Comparison of ENCODE assay signal across 19 cellular contexts in genomic region chr6:14726816-14727493, GRCh38.
DNase-seq lines count a peak whose midpoint lies in the region; ATAC-seq and TF ChIP-seq lines count a peak whose summit lies in the region.
"Had no signal": no experiment of that assay in that cellular context is flagged by ENCODE, and none has a peak within 500 bp of the region (broad histone marks: within the 10 kb centered on the region; RNA-seq: fewer than 3 reads in every experiment).

No MANE protein-coding gene starts in this region.

- peaks cover 0 to 10% (median 0%) of the 10 kb centered on the region in 9 donors for H3K9me3 Mint-ChIP-seq in naive thymus-derived CD8-positive, alpha-beta T cell
- H3K9me3 Mint-ChIP-seq: immature natural killer cell had no signal

- no peaks in the 10 kb centered on the region for H3K4me1 ChIP-seq in HEK293 (ENCODE audit: control insufficient read depth, insufficient read depth, low read length)
- peaks cover 0 to 6% (median 0%) of the 10 kb centered on the region in 3 donors for H3K4me1 ChIP-seq in gastroesophageal sphincter
- H3K4me1 ChIP-seq: ascending aorta, BE2C had no signal

- no peak for TF ChIP-seq EP300 in gastroesophageal sphincter (IDR thresholded peaks at IDR 0.05)

- WGBS in gastroesophageal sphincter (ENCODE audit: low coverage in 1 of 2), 2 donors, result 90 to 93% methylated on average over 3 to 7 of the region's 7 CpGs

- no peak overlapping the region for H3K4me3 Mint-ChIP-seq in naive thymus-derived CD8-positive, alpha-beta T cell
- H3K4me3 Mint-ChIP-seq: immature natural killer cell, nephron progenitor cell had no signal

- no peak overlapping the region for H3K27ac ChIP-seq in HEK293 (ENCODE audit: extremely low read depth, low read depth, low read length)
- H3K27ac ChIP-seq in gastroesophageal sphincter, result no peak overlapping the region
- H3K27ac ChIP-seq: ascending aorta had no signal

- H3K36me3 ChIP-seq in HEK293 (ENCODE audit: control insufficient read depth in 2 of 2, insufficient read depth in 1 of 2, low read length in 2 of 2), result no peaks in the 10 kb centered on the region
- H3K36me3 ChIP-seq in gastroesophageal sphincter, result no peaks in the 10 kb centered on the region
- H3K36me3 ChIP-seq: ascending aorta, BE2C had no signal

- no peak overlapping the region for H3K4me3 ChIP-seq in AG10803 (ENCODE audit: low read length)
- no peak overlapping the region for H3K4me3 ChIP-seq in HEK293 (ENCODE audit: low read depth, low read length)
- H3K4me3 ChIP-seq in gastroesophageal sphincter, result no peak overlapping the region
- H3K4me3 ChIP-seq: ascending aorta had no signal

- no peak for TF ChIP-seq POLR2A in gastroesophageal sphincter (IDR thresholded peaks at IDR 0.05)

- CTCF ChIA-PET in HEK293 (lab: Yijun Ruan, JAX), result no interaction called here

- H3K27ac Mint-ChIP-seq in naive thymus-derived CD8-positive, alpha-beta T cell, result peak overlapping the region in 1 of 10 donors; percentile 21
- H3K27ac Mint-ChIP-seq: nephron progenitor cell had no signal

- TF ChIP-seq CTCF in AG10803 (conservative IDR thresholded peaks at IDR 0.05; ENCODE audit: low read length) (no peak), HEK293 (tag by site-specific recombination; IDR thresholded peaks at IDR 0.05) (no peak), gastroesophageal sphincter (IDR thresholded peaks at IDR 0.05) (no peak)

- H3K27me3 Mint-ChIP-seq in naive thymus-derived CD8-positive, alpha-beta T cell, result no peaks in the 10 kb centered on the region

- H3K36me3 Mint-ChIP-seq in naive thymus-derived CD8-positive, alpha-beta T cell, result peaks cover 0 to 1% (median 0%) of the 10 kb centered on the region in 3 donors

- no peaks in the 10 kb centered on the region for H3K9me3 ChIP-seq in HEK293 (ENCODE audit: control insufficient read depth, insufficient read depth, low read depth, low read length)
- H3K9me3 ChIP-seq in gastroesophageal sphincter, result no peaks in the 10 kb centered on the region
- H3K9me3 ChIP-seq: ascending aorta, BE2C had no signal

- H3K27me3 ChIP-seq in gastroesophageal sphincter, result no peaks in the 10 kb centered on the region
- H3K27me3 ChIP-seq: ascending aorta, BE2C had no signal

- POLR2A ChIA-PET in HEK293 (lab: Yijun Ruan, JAX), result no interaction called here
- POLR2A ChIA-PET in naive thymus-derived CD8-positive, alpha-beta T cell (lab: Charles Lee), result interaction anchor here (0.5 to 0.6 kb wide), 2 partner anchors 442 to 918 kb away, joined by 3 to 4 read pairs; no protein-coding TSS in a partner anchor

- H3K4me1 Mint-ChIP-seq in naive thymus-derived CD8-positive, alpha-beta T cell, result peaks cover 22 to 71% (median 49%) of the 10 kb centered on the region in 4 donors

- ATAC-seq in gastroesophageal sphincter (peak; percentile 39), HG03460 (IDR thresholded peaks at IDR 0.05; ENCODE audit: unreplicated experiment) (no peak)
- no peak for ATAC-seq in naive thymus-derived CD8-positive, alpha-beta T cell

- DNase-seq in AG10803 (ENCODE audit: low read depth) (peak; percentile 42), SIG-M5 treated with dmso at 0.1 percent for 504 hours (lab: John Stamatoyannopoulos, UW; ENCODE audit: unreplicated experiment) (peak; percentile 88), SHP77 treated with DMSO at 0.1 percent for 48 hours (lab: John Stamatoyannopoulos, UW) (no peak), RPMI8226 (no peak)
- DNase-seq in naive thymus-derived CD8-positive, alpha-beta T cell, result no peak
- DNase-seq: activated CD4-positive, alpha-beta T cell treated with anti-CD3 and anti-CD28 coated beads for 1 hour; activated gamma-delta T cell; BE2C; glutamatergic neuron; immature natural killer cell; mammary epithelial cell; NCI-H2029; NCI-H524 treated with DMSO at 0.1 percent for 48 hours; nephron progenitor cell; T-helper 9 cell had no signal

TF ChIP-seq in HEK293, 187 proteins besides CTCF, POLR2A, EP300 and RAD21:
- peak; percentile 57; the same call in 1 of the 2 replicates for TF ChIP-seq ZNF146 (tag by site-specific recombination; IDR thresholded peaks at IDR 0.05)
- no peak for TF ChIP-seq SCRT2 (tag by site-specific recombination; IDR thresholded peaks at IDR 0.05)

Comparison
In these comparisons a context has a peak if more than half of its experiments do, and no peak if none do; other contexts are left out.
1. DNase-seq: peak in AG10803 (single experiment) and SIG-M5 treated with dmso at 0.1 percent for 504 hours (single experiment); none in SHP77 treated with DMSO at 0.1 percent for 48 hours (single experiment), naive thymus-derived CD8-positive, alpha-beta T cell (0 of 10) and RPMI8226 (single experiment).